Comparison of ENCODE assay signal across 8 cellular contexts in genomic region chr20:24773751-24774201, GRCh38.
DNase-seq lines count a peak whose midpoint lies in the region; ATAC-seq and TF ChIP-seq lines count a peak whose summit lies in the region.

No MANE protein-coding gene starts in this region.

- DNase-seq in natural killer cell treated with Interleukin-12 subunit alpha and Interleukin-12 subunit beta and Interleukin-15 and Interleukin-18, amount 100 ng/mL, for 72 hours (ENCODE audit: low spot score): no peak
- DNase-seq in natural killer cell (no peak), MCF 10A (ENCODE audit: unreplicated experiment) (peak; percentile 56), ureter (ENCODE audit: low spot score) (peak; percentile 26), SKM-1 treated with dmso at 0.1 percent for 144 hours (lab: John Stamatoyannopoulos, UW; ENCODE audit: unreplicated experiment) (no peak), HAP-1 (ENCODE audit: low spot score in 2 of 2) (no peak)

- peaks cover 0 to 5% of the 10 kb centered on the region in 2 donors for H3K4me1 Mint-ChIP-seq in natural killer cell treated with Interleukin-12 subunit alpha and Interleukin-12 subunit beta and Interleukin-15 and Interleukin-18, amount 100 ng/mL, for 72 hours (ENCODE audit: low read depth in 2 of 2)
- H3K4me1 Mint-ChIP-seq in natural killer cell (no peaks in the 10 kb centered on the region), MCF 10A (ENCODE audit: insufficient read depth, unreplicated experiment) (no peaks in the 10 kb centered on the region)

- H3K9me3 Mint-ChIP-seq in natural killer cell treated with Interleukin-12 subunit alpha and Interleukin-12 subunit beta and Interleukin-15 and Interleukin-18, amount 100 ng/mL, for 72 hours: peaks cover 9% of the 10 kb centered on the region
- H3K9me3 Mint-ChIP-seq in natural killer cell: peaks cover 5 to 10% of the 10 kb centered on the region in 2 donors
- peaks cover 17% of the 10 kb centered on the region for H3K9me3 Mint-ChIP-seq in MCF 10A (ENCODE audit: unreplicated experiment)

- in situ Hi-C loops in HAP-1 (cut with MboI; ENCODE audit: low sequenced_read_pairs): loop anchor here (25.0 kb wide), 1 partner anchor 139 kb away; no protein-coding TSS in a partner anchor

- H3K27me3 ChIP-seq in HAP-1 (ENCODE audit: low read depth): no peaks in the 10 kb centered on the region

- H3K27me3 Mint-ChIP-seq in natural killer cell treated with Interleukin-12 subunit alpha and Interleukin-12 subunit beta and Interleukin-15 and Interleukin-18, amount 100 ng/mL, for 72 hours: peaks cover 38 to 51% of the 10 kb centered on the region in 2 donors
- H3K27me3 Mint-ChIP-seq in natural killer cell (ENCODE audit: low read depth in 2 of 2) (peaks cover 38 to 41% of the 10 kb centered on the region in 2 donors), MCF 10A (ENCODE audit: insufficient read depth, unreplicated experiment) (no peaks in the 10 kb centered on the region)

- H3K4me3 Mint-ChIP-seq in natural killer cell treated with Interleukin-12 subunit alpha and Interleukin-12 subunit beta and Interleukin-15 and Interleukin-18, amount 100 ng/mL, for 72 hours: no peak overlapping the region
- H3K4me3 Mint-ChIP-seq in natural killer cell (no peak overlapping the region), MCF 10A (ENCODE audit: unreplicated experiment) (no peak overlapping the region)

- peaks cover 16% of the 10 kb centered on the region for H3K36me3 Mint-ChIP-seq in natural killer cell treated with Interleukin-12 subunit alpha and Interleukin-12 subunit beta and Interleukin-15 and Interleukin-18, amount 100 ng/mL, for 72 hours
- H3K36me3 Mint-ChIP-seq in natural killer cell (peaks cover 12% of the 10 kb centered on the region), MCF 10A (ENCODE audit: insufficient read depth, unreplicated experiment) (no peaks in the 10 kb centered on the region)

- intact Hi-C loops in natural killer cell (cut with micrococcal nuclease): no loop called here
- intact Hi-C loops in MCF 10A (cut with micrococcal nuclease): no loop called here

- peak overlapping the region in 1 of 2 donors; percentile 42 for H3K27ac Mint-ChIP-seq in natural killer cell treated with Interleukin-12 subunit alpha and Interleukin-12 subunit beta and Interleukin-15 and Interleukin-18, amount 100 ng/mL, for 72 hours
- H3K27ac Mint-ChIP-seq in natural killer cell (no peak overlapping the region), MCF 10A (ENCODE audit: low read depth, unreplicated experiment) (no peak overlapping the region)

- ATAC-seq in natural killer cell treated with Interleukin-12 subunit alpha and Interleukin-12 subunit beta and Interleukin-15 and Interleukin-18, amount 100 ng/mL, for 72 hours: peak; percentile 59 to 78
- ATAC-seq in natural killer cell (no peak), HG03378 (IDR thresholded peaks at IDR 0.05; ENCODE audit: unreplicated experiment) (peak; percentile 88), GM21526 (IDR thresholded peaks at IDR 0.05; ENCODE audit: low FRiP score, unreplicated experiment) (no peak)

- H3K4me3 ChIP-seq in HAP-1: no peak overlapping the region

- CTCF ChIA-PET in MCF 10A (lab: Yijun Ruan, JAX): interaction anchor here (0.6 kb wide), 1 partner anchor 118 kb away, joined by 3 read pairs; no protein-coding TSS in a partner anchor

- H3K36me3 ChIP-seq in HAP-1 (replicated peaks): no peaks in the 10 kb centered on the region

- POLR2A ChIA-PET in MCF 10A (lab: Yijun Ruan, JAX): no interaction called here

- H3K9me3 ChIP-seq in HAP-1: no peaks in the 10 kb centered on the region

- TF ChIP-seq CTCF in natural killer cell (IDR thresholded peaks at IDR 0.05): no peak
- no peak for TF ChIP-seq CTCF in MCF 10A (IDR thresholded peaks at IDR 0.05; ENCODE audit: unreplicated experiment)

- no TSS peak for BruUV-seq in MCF 10A (replicated peaks; lab: Mats Ljungman, UMichigan)

- H3K4me1 ChIP-seq in HAP-1: no peaks in the 10 kb centered on the region

Comparison
In these comparisons a context has a peak if more than half of its experiments do, and no peak if none do; other contexts are left out.
1. ATAC-seq: peak in natural killer cell treated with Interleukin-12 subunit alpha and Interleukin-12 subunit beta and Interleukin-15 and Interleukin-18, amount 100 ng/mL, for 72 hours (2 of 2) and HG03378 (single experiment); none in natural killer cell (0 of 3) and GM21526 (single experiment).
2. DNase-seq: peak in MCF 10A (single experiment) and ureter (single experiment); none in natural killer cell treated with Interleukin-12 subunit alpha and Interleukin-12 subunit beta and Interleukin-15 and Interleukin-18, amount 100 ng/mL, for 72 hours (single experiment), natural killer cell (single experiment), SKM-1 treated with dmso at 0.1 percent for 144 hours (single experiment) and HAP-1 (0 of 2).